Comparison of ENCODE assay signal across 20 cellular contexts in the genomic region with DNA sequence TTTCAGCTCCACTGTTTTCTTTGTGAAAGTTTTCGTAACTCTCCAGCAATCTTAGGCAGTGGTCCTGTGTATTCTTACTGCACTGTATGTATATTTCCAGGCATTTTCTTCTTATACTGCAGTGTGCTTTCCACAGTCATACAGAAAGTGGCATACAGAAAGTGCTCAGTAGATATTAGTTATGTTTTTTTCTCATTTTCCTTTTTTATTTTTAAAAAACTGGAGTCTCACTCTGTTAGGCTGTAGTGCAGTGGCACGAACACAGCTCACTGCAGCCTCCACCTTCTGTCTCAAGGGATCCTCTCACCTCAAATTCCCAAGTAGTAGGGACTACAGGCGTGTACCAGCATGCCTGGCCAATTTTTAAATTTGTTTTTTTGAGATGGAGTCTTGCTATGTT.
DNase-seq lines count a peak whose midpoint lies in the region; ATAC-seq and TF ChIP-seq lines count a peak whose summit lies in the region.
"Had no signal": no experiment of that assay in that cellular context is flagged by ENCODE, and none has a peak within 500 bp of the region (broad histone marks: within the 10 kb centered on the region; RNA-seq: fewer than 3 reads in every experiment).

No MANE protein-coding gene starts in this region.

- DNase-seq in activated naive CD8-positive, alpha-beta T cell treated with anti-CD3 and anti-CD28 coated beads for 36 hours = no peak
- DNase-seq in activated naive CD8-positive, alpha-beta T cell treated with anti-CD3 and anti-CD28 coated beads, Interleukin-2, amount 50 U/mL, for 24 hours = no peak
- DNase-seq in trophoblast cell = no peak
- DNase-seq in nucleus accumbens (lab: John Stamatoyannopoulos, UW) = no peak
- no peak for DNase-seq in testis
- DNase-seq in activated effector memory CD4-positive, alpha-beta T cell treated with anti-CD3 and anti-CD28 coated beads, Interleukin-2, amount 50 U/mL, for 16 hours = no peak
- DNase-seq: activated CD4-positive, alpha-beta T cell treated with anti-CD3 and anti-CD28 coated beads, Interleukin-2, amount 50 U/mL, for 1 hour; activated naive CD4-positive, alpha-beta T cell treated with anti-CD3 and anti-CD28 coated beads, Interleukin-2, amount 10 ng/mL, durations not matched to agents 7 days and 5 days; activated T-cell treated with anti-CD3 and anti-CD28 coated beads for 4 hours; effector memory CD8-positive, alpha-beta T cell; glutamatergic neuron; Karpas-422; NCI-H1105 treated with DMSO at 0.1 percent for 48 hours; NCI-H2081 treated with DMSO at 0.1 percent for 48 hours; NCI-H526; spleen had no signal

- H3K4me3 Mint-ChIP-seq in activated naive CD8-positive, alpha-beta T cell treated with anti-CD3 and anti-CD28 coated beads for 36 hours = no peak overlapping the region
- H3K4me3 Mint-ChIP-seq in activated naive CD8-positive, alpha-beta T cell treated with anti-CD3 and anti-CD28 coated beads, Interleukin-2, amount 50 U/mL, for 24 hours = no peak overlapping the region
- H3K4me3 Mint-ChIP-seq: activated naive CD4-positive, alpha-beta T cell treated with anti-CD3 and anti-CD28 coated beads, Interleukin-2, amount 10 ng/mL, durations not matched to agents 7 days and 5 days; effector memory CD8-positive, alpha-beta T cell had no signal

- H3K79me2 ChIP-seq in OCI-LY3 (ENCODE audit: low read length) (peaks cover 8% of the 10 kb centered on the region; the same call in 1 of the 2 replicates), trophoblast cell (ENCODE audit: control insufficient read depth, insufficient read depth, low read length, poor library complexity) (no peaks in the 10 kb centered on the region)

- H3K27me3 ChIP-seq in OCI-LY3 (ENCODE audit: low read depth, low read length) (no peaks in the 10 kb centered on the region), trophoblast cell (ENCODE audit: insufficient read depth, low read length) (no peaks in the 10 kb centered on the region), testis (no peaks in the 10 kb centered on the region)
- H3K27me3 ChIP-seq: neutrophil, spleen had no signal

- H2BK12ac ChIP-seq in trophoblast cell (ENCODE audit: low read length) = no peak overlapping the region

- H4K91ac ChIP-seq in trophoblast cell (ENCODE audit: low read depth, low read length) = peak overlapping the region; percentile 6

- intact Hi-C loops in testis (cut with DNase I; ENCODE audit: low total_unique reads) = no loop called here

- peak overlapping the region; percentile 40 for H2BK5ac ChIP-seq in trophoblast cell (ENCODE audit: low read depth, low read length, poor library complexity)

- no peak overlapping the region for H3K23ac ChIP-seq in trophoblast cell (ENCODE audit: low read length)

- peak overlapping the region; percentile 65 for H3K4me2 ChIP-seq in OCI-LY3 (ENCODE audit: low read length)
- no peak overlapping the region for H3K4me2 ChIP-seq in trophoblast cell (ENCODE audit: low read length)

- H4K20me1 ChIP-seq in OCI-LY3 (ENCODE audit: insufficient read depth, low read length) = no peaks in the 10 kb centered on the region

- H3K79me1 ChIP-seq in trophoblast cell (ENCODE audit: low read length) = no peaks in the 10 kb centered on the region

- no peaks in the 10 kb centered on the region for H3K36me3 ChIP-seq in OCI-LY3 (replicated peaks; ENCODE audit: low read depth, low read length)
- no peaks in the 10 kb centered on the region for H3K36me3 ChIP-seq in trophoblast cell (ENCODE audit: control insufficient read depth in 1 of 2, insufficient read depth in 2 of 2, low read length in 2 of 2)
- H3K36me3 ChIP-seq in testis (ENCODE audit: low read depth, missing control alignments) = no peaks in the 10 kb centered on the region
- H3K36me3 ChIP-seq: neutrophil, spleen had no signal

- WGBS in trophoblast cell (ENCODE audit: extremely low coverage, insufficient coverage, insufficient read length) = no CpG with 5 or more reads among the region's 3 CpGs
- WGBS in testis, 2 donors = 58 to 67% methylated on average over 3 of the region's 3 CpGs

- H2AK5ac ChIP-seq in trophoblast cell (ENCODE audit: low read length) = no peak overlapping the region

- ATAC-seq in activated naive CD8-positive, alpha-beta T cell treated with anti-CD3 and anti-CD28 coated beads, Interleukin-2, amount 50 U/mL, for 24 hours = no peak
- ATAC-seq in HG02798 (IDR thresholded peaks at IDR 0.05; ENCODE audit: poor library complexity, unreplicated experiment) = peak; percentile 36
- ATAC-seq: effector memory CD8-positive, alpha-beta T cell; Right ventricle myocardium inferior had no signal

- peaks cover 30% of the 10 kb centered on the region for H3K4me1 Mint-ChIP-seq in activated naive CD8-positive, alpha-beta T cell treated with anti-CD3 and anti-CD28 coated beads for 36 hours
- peaks cover 30% of the 10 kb centered on the region for H3K4me1 Mint-ChIP-seq in activated naive CD8-positive, alpha-beta T cell treated with anti-CD3 and anti-CD28 coated beads, Interleukin-2, amount 50 U/mL, for 24 hours

- H4K8ac ChIP-seq in trophoblast cell (ENCODE audit: low read depth, low read length) = peak overlapping the region; percentile 28

- H3K27me3 Mint-ChIP-seq in activated naive CD8-positive, alpha-beta T cell treated with anti-CD3 and anti-CD28 coated beads for 36 hours = no peaks in the 10 kb centered on the region
- no peaks in the 10 kb centered on the region for H3K27me3 Mint-ChIP-seq in activated naive CD8-positive, alpha-beta T cell treated with anti-CD3 and anti-CD28 coated beads, Interleukin-2, amount 50 U/mL, for 24 hours
- H3K27me3 Mint-ChIP-seq: activated naive CD4-positive, alpha-beta T cell treated with anti-CD3 and anti-CD28 coated beads, Interleukin-2, amount 10 ng/mL, durations not matched to agents 7 days and 5 days; effector memory CD8-positive, alpha-beta T cell had no signal

- peaks cover 52% of the 10 kb centered on the region for H3K4me1 ChIP-seq in OCI-LY3 (ENCODE audit: low read length)
- peaks cover under 1% of the 10 kb centered on the region in 2 experiments for H3K4me1 ChIP-seq in trophoblast cell (ENCODE audit: control insufficient read depth in 1 of 2, insufficient read depth in 2 of 2, low read length in 2 of 2)
- peaks cover 3% of the 10 kb centered on the region for H3K4me1 ChIP-seq in testis

- no peak overlapping the region for H4K12ac ChIP-seq in trophoblast cell (ENCODE audit: low read depth, low read length)

- H3K4me3 ChIP-seq in OCI-LY3 (ENCODE audit: low read length) (peak overlapping the region; percentile 37), trophoblast cell (ENCODE audit: low read depth, low read length) (no peak overlapping the region), testis (no peak overlapping the region)
- H3K4me3 ChIP-seq: spleen had no signal

- H3K27ac ChIP-seq in OCI-LY3 (ENCODE audit: low read length) = peak overlapping the region; percentile 67
- no peak overlapping the region for H3K27ac ChIP-seq in trophoblast cell (ENCODE audit: low read depth, low read length)
- no peak overlapping the region for H3K27ac ChIP-seq in testis
- H3K27ac ChIP-seq: neutrophil had no signal

- H2AFZ ChIP-seq in OCI-LY3 (ENCODE audit: low read depth, low read length) (no peak overlapping the region), trophoblast cell (ENCODE audit: insufficient read depth, low read length, poor library complexity) (no peak overlapping the region)

- H3K14ac ChIP-seq in trophoblast cell (ENCODE audit: low read length) = no peak overlapping the region

- H3K4ac ChIP-seq in trophoblast cell (ENCODE audit: low read depth, low read length) = no peak overlapping the region

- TF ChIP-seq POLR2A in testis (IDR thresholded peaks at IDR 0.05) = no peak

- H3K9me3 Mint-ChIP-seq in activated naive CD8-positive, alpha-beta T cell treated with anti-CD3 and anti-CD28 coated beads for 36 hours = no peaks in the 10 kb centered on the region
- H3K9me3 Mint-ChIP-seq in activated naive CD8-positive, alpha-beta T cell treated with anti-CD3 and anti-CD28 coated beads, Interleukin-2, amount 50 U/mL, for 24 hours = no peaks in the 10 kb centered on the region
- H3K9me3 Mint-ChIP-seq: activated naive CD4-positive, alpha-beta T cell treated with anti-CD3 and anti-CD28 coated beads, Interleukin-2, amount 10 ng/mL, durations not matched to agents 7 days and 5 days; effector memory CD8-positive, alpha-beta T cell had no signal

- peaks cover 6% of the 10 kb centered on the region for H3K36me3 Mint-ChIP-seq in activated naive CD8-positive, alpha-beta T cell treated with anti-CD3 and anti-CD28 coated beads for 36 hours
- H3K36me3 Mint-ChIP-seq in activated naive CD8-positive, alpha-beta T cell treated with anti-CD3 and anti-CD28 coated beads, Interleukin-2, amount 50 U/mL, for 24 hours (ENCODE audit: low read depth) = peaks cover 3% of the 10 kb centered on the region

- TF ChIP-seq CTCF in OCI-LY3 (IDR thresholded peaks at IDR 0.05; ENCODE audit: low read depth, low read length) = no peak
- no peak for TF ChIP-seq CTCF in testis (IDR thresholded peaks at IDR 0.05)

- peak overlapping the region; percentile 22 for H3K27ac Mint-ChIP-seq in activated naive CD8-positive, alpha-beta T cell treated with anti-CD3 and anti-CD28 coated beads for 36 hours
- H3K27ac Mint-ChIP-seq in activated naive CD8-positive, alpha-beta T cell treated with anti-CD3 and anti-CD28 coated beads, Interleukin-2, amount 50 U/mL, for 24 hours = no peak overlapping the region
- H3K27ac Mint-ChIP-seq: activated naive CD4-positive, alpha-beta T cell treated with anti-CD3 and anti-CD28 coated beads, Interleukin-2, amount 10 ng/mL, durations not matched to agents 7 days and 5 days; effector memory CD8-positive, alpha-beta T cell had no signal

- H3K9me3 ChIP-seq in OCI-LY3 (ENCODE audit: insufficient read depth, low read length) (no peaks in the 10 kb centered on the region), trophoblast cell (ENCODE audit: insufficient read depth, low read depth, low read length) (no peaks in the 10 kb centered on the region), testis (no peaks in the 10 kb centered on the region)
- H3K9me3 ChIP-seq: neutrophil, spleen had no signal

- no peak overlapping the region for H2BK120ac ChIP-seq in trophoblast cell (ENCODE audit: insufficient read depth, low read length, poor library complexity)

- H3K9ac ChIP-seq in OCI-LY3 (ENCODE audit: low read length) (peak overlapping the region; percentile 44), trophoblast cell (ENCODE audit: low read length) (no peak overlapping the region)

- no peak overlapping the region for H3K18ac ChIP-seq in trophoblast cell (ENCODE audit: low read length)
